In the genomic region with DNA sequence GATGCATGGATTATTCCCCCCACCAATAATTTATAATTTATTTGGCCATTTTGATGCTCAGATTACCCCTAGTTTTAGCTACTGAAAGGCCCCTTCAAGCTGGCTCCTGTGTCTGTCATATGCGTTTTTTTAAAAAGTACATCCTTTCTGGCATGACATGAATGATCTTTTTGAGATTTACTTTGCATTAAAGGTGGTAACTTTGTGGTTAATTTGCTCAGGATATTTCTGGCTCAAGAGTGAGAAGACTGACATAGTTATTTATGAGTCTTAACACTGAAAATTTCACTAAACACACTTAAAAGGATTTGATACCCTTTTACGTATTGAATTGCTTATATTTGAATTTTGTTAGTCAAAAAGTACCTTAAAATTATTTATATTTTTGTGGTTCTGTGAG, we compare ENCODE assay signal across 1 cellular context.
TF ChIP-seq lines count a peak whose summit lies in the region.

No MANE protein-coding gene starts in this region.

TF ChIP-seq in GM12878, 131 proteins besides CTCF, POLR2A, EP300 and RAD21:
- TF ChIP-seq MTA2 (IDR thresholded peaks at IDR 0.05; ENCODE audit: low read depth): 0 out of 2 replicates have a peak, but pooled peaks have one; percentile 11
- peak; percentile 65; the same call in 1 of the 2 replicates for TF ChIP-seq RUNX3 (IDR thresholded peaks at IDR 0.05; ENCODE audit: low read length)
- TF ChIP-seq, protein P1, sequence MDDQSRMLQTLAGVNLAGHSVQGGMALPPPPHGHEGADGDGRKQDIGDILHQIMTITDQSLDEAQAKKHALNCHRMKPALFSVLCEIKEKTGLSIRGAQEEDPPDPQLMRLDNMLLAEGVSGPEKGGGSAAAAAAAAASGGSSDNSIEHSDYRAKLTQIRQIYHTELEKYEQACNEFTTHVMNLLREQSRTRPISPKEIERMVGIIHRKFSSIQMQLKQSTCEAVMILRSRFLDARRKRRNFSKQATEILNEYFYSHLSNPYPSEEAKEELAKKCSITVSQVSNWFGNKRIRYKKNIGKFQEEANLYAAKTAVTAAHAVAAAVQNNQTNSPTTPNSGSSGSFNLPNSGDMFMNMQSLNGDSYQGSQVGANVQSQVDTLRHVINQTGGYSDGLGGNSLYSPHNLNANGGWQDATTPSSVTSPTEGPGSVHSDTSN (IDR thresholded peaks at IDR 0.05; ENCODE audit: insufficient replicate concordance, low read depth, low read length): no peak
- TF ChIP-seq, protein P2, sequence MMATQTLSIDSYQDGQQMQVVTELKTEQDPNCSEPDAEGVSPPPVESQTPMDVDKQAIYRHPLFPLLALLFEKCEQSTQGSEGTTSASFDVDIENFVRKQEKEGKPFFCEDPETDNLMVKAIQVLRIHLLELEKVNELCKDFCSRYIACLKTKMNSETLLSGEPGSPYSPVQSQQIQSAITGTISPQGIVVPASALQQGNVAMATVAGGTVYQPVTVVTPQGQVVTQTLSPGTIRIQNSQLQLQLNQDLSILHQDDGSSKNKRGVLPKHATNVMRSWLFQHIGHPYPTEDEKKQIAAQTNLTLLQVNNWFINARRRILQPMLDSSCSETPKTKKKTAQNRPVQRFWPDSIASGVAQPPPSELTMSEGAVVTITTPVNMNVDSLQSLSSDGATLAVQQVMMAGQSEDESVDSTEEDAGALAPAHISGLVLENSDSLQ (IDR thresholded peaks at IDR 0.05): peak; percentile 47; the same call in 1 of the 2 replicates
- TF ChIP-seq IKZF2 (IDR thresholded peaks at IDR 0.05): no peak
- 0 out of 2 replicates have a peak, but pooled peaks have one; percentile 14 for TF ChIP-seq MEF2A (IDR thresholded peaks at IDR 0.05; ENCODE audit: insufficient read depth, low read depth, low read length)
- TF ChIP-seq NFIC (IDR thresholded peaks at IDR 0.05; ENCODE audit: low read depth, low read length): 0 out of 2 replicates have a peak, but pooled peaks have one; percentile 24
